Comparison of ENCODE assay signal across 9 cellular contexts in genomic region chr6:3227363-3228045, GRCh38. TPM values are rescaled to one million over a fixed set of nuclear protein-coding genes. Genes with fewer than 3 reads are reported as not detected.
A peak's percentile ranks its signal among the peaks of the same experiment; 100 is the strongest.
DNase-seq lines count a peak whose midpoint lies in the region; ATAC-seq and TF ChIP-seq lines count a peak whose summit lies in the region.
"Had no signal": no experiment of that assay in that cellular context is flagged by ENCODE, and none has a peak within 500 bp of the region (broad histone marks: within the 10 kb centered on the region; RNA-seq: fewer than 3 reads in every experiment).

TSS of gene TUBB2B (minus strand) at chr6:3227653. CDS start at chr6:3227543, 110 bp downstream.

- no peak for TF ChIP-seq RAD21 in liver (IDR thresholded peaks at IDR 0.05)

- CTCF ChIA-PET in AG04450 (lab: Charles Lee) = no interaction called here

- 2% methylated on average over 66 of the region's 66 CpGs for WGBS in liver

- TF ChIP-seq POLR2A in GM19193 (IDR thresholded peaks at IDR 0.05; ENCODE audit: extremely low read depth, insufficient read depth, insufficient read length) = peak; percentile 68

- H3K36me3 ChIP-seq in liver (ENCODE audit: control insufficient read depth in 4 of 4, insufficient read depth in 3 of 4, low read depth in 1 of 4, low read length in 3 of 4) = no peaks in the 10 kb centered on the region

- H3K4me3 ChIP-seq in AG04450 (ENCODE audit: low read depth, low read length) = peak within 1 kb of the TSS; percentile 48
- H3K4me3 ChIP-seq in liver (ENCODE audit: low read depth in 1 of 3, low read length in 3 of 3) = peak within 1 kb of the TSS in 2 of 3 donors; percentile 4 to 47

- DNase-seq in AG04450 (ENCODE audit: low read depth, low spot score) = no peak
- DNase-seq in NCI-H524 treated with DMSO at 0.1 percent for 48 hours (lab: John Stamatoyannopoulos, UW) = peak; percentile 66
- DNase-seq in caudate nucleus (lab: John Stamatoyannopoulos, UW) = peak in 44 of 61 donors; percentile 11 to 82 (median 56)
- DNase-seq in T-helper 9 cell = no peak

- H3K27ac ChIP-seq in AG04450 (ENCODE audit: low read depth, low read length) (no peak within 1 kb of the TSS), caudate nucleus (ENCODE audit: low read depth, low read length) (peak within 1 kb of the TSS; percentile 78), liver (ENCODE audit: low read depth in 1 of 2, low read length in 2 of 2) (no peak within 1 kb of the TSS), temporal lobe (ENCODE audit: low read depth, low read length) (peak within 1 kb of the TSS; percentile 63)

- H3K9ac ChIP-seq in liver (ENCODE audit: low read depth in 1 of 2, low read length in 2 of 2) = no peak within 1 kb of the TSS

- H3K27me3 ChIP-seq in AG04450 (ENCODE audit: control insufficient read depth, insufficient read depth, low read length) (peaks cover 70% of the 10 kb centered on the region), liver (ENCODE audit: control insufficient read depth in 4 of 4, insufficient read depth in 4 of 4, low read length in 3 of 4) (peaks cover 0 to 11% (median 3%) of the 10 kb centered on the region in 4 donors)

- H3K9me3 ChIP-seq in AG04450 (ENCODE audit: control insufficient read depth, insufficient read depth, low read length) (no peaks in the 10 kb centered on the region; the same call in 1 of the 2 replicates), liver (ENCODE audit: control insufficient read depth in 4 of 4, low read length in 3 of 4) (no peaks in the 10 kb centered on the region)

- no peak for ATAC-seq in GM19328 (IDR thresholded peaks at IDR 0.05; ENCODE audit: unreplicated experiment)
- ATAC-seq: HCT116 had no signal

- H3K4me1 ChIP-seq in liver (ENCODE audit: control insufficient read depth in 4 of 4, insufficient read depth in 4 of 4, low read length in 3 of 4) = peaks cover 18 to 46% (median 34%) of the 10 kb centered on the region in 4 donors

- no peak for TF ChIP-seq CTCF in AG04450 (IDR thresholded peaks at IDR 0.05; ENCODE audit: low read depth, low read length)
- TF ChIP-seq CTCF in liver (IDR thresholded peaks at IDR 0.05; ENCODE audit: low read depth, low read length, missing input control) = no peak

- POLR2A ChIA-PET in AG04450 (lab: Yijun Ruan, JAX) = no interaction called here

TF ChIP-seq in liver, 16 proteins besides CTCF, POLR2A, EP300 and RAD21:
- TF ChIP-seq TAF1 (conservative IDR thresholded peaks at IDR 0.05) (no peak), ATF3 (IDR thresholded peaks at IDR 0.05) (no peak), GABPA (IDR thresholded peaks at IDR 0.05 in 1 of 2, conservative IDR thresholded peaks at IDR 0.05 in 1 of 2) (no peak), ZBTB33 (IDR thresholded peaks at IDR 0.05) (no peak), HNF4A (conservative IDR thresholded peaks at IDR 0.05) (no peak), JUND (IDR thresholded peaks at IDR 0.05) (no peak), EGR1 (IDR thresholded peaks at IDR 0.05; ENCODE audit: low read depth in 2 of 2) (no peak)
TF ChIP-seq in liver: peak in this region for 0.

RNA-seq across cellular contexts. Expression of gene TUBB2B, which starts in this region (rescaled TPM):
- 4.7 and 6.1 TPM in 2 replicates for polyA plus RNA-seq in AG04450 (2011; rRNA removed)
- polyA minus RNA-seq in AG04450 (2011; rRNA and poly(A)+ RNA removed) = 4.6 and 10.3 TPM in 2 replicates
- 1 to 10 TPM; 2.1 to 4.6 TPM for total RNA-seq in liver
- polyA plus RNA-seq in liver = 1 to 10 TPM in 1 of 2 donors, under 1 TPM in 1; 0.22 to 4.3 TPM
- total RNA-seq in temporal lobe = 2,668 TPM

Comparison
In these comparisons a context has a peak if more than half of its experiments do, and no peak if none do; other contexts are left out.
1. RNA of gene TUBB2B (total RNA-seq): 2,668 TPM in temporal lobe (single experiment); 2.1 to 4.6 TPM in liver; every median in the first group is over 100 times any median in the second.
2. DNase-seq: peak in NCI-H524 treated with DMSO at 0.1 percent for 48 hours (single experiment) and caudate nucleus (44 of 61); none in AG04450 (single experiment) and T-helper 9 cell (single experiment).
3. H3K27ac ChIP-seq: peak in caudate nucleus (single experiment) and temporal lobe (single experiment); none in AG04450 (single experiment) and liver (0 of 2).